In the genomic region with DNA sequence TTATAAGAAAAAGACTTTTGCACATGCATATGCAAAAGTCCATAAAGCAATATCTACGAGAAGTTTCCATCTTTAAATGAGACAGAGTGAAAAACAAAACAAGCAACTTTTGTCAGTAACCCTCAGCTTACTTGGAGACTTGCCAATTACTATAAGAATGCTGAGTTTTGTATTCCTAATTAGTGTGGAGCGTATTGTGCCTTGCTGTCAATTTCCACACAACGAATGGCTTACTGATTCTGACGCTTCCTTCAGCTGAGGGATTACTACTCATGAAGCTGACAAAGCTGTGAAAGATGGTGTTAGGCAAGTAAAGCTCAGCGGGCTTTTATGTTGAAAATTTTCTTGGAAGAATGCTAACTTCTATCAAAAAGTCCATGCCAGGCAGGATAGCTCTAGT, we compare ENCODE assay signal across 16 cellular contexts.
DNase-seq lines count a peak whose midpoint lies in the region; ATAC-seq and TF ChIP-seq lines count a peak whose summit lies in the region.
"Had no signal": no experiment of that assay in that cellular context is flagged by ENCODE, and none has a peak within 500 bp of the region (broad histone marks: within the 10 kb centered on the region; RNA-seq: fewer than 3 reads in every experiment).

No MANE protein-coding gene starts in this region.

- no peak for DNase-seq in left ventricle myocardium inferior
- DNase-seq in heart right ventricle: no peak
- DNase-seq in inferior parietal cortex (ENCODE audit: extremely low spot score): peak; percentile 9
- DNase-seq in pons (ENCODE audit: low spot score): peak; percentile 79
- no peak for DNase-seq in right lobe of liver
- no peak for DNase-seq in GOT3 (lab: John Stamatoyannopoulos, UW)
- no peak for DNase-seq in NCI-H82 (lab: John Stamatoyannopoulos, UW)
- no peak for DNase-seq in stimulated activated naive B cell treated with anti-CD40 and anti-IgM and Interleukin-4, amounts not matched to agents 10 μg/mL and 1 μg/mL and 100 μg/mL, for 72 hours
- DNase-seq: COR-L47, H9, Karpas-422, MM.1S, NCI-H1105 treated with DMSO at 0.1 percent for 48 hours, NCI-H187 treated with DMSO at 0.1 percent for 48 hours, NCI-H524 had no signal

- TF ChIP-seq POLR2A in right lobe of liver (IDR thresholded peaks at IDR 0.05): no peak

- no peaks in the 10 kb centered on the region for H3K27me3 Mint-ChIP-seq in stimulated activated naive B cell treated with anti-CD40 and anti-IgM and Interleukin-4, amounts not matched to agents 10 μg/mL and 1 μg/mL and 100 μg/mL, for 72 hours

- H3K27me3 ChIP-seq in left ventricle myocardium inferior (ENCODE audit: low read depth) (no peaks in the 10 kb centered on the region), heart right ventricle (no peaks in the 10 kb centered on the region), right lobe of liver (no peaks in the 10 kb centered on the region)

- intact Hi-C loops in left ventricle myocardium inferior (cut with micrococcal nuclease): no loop called here
- intact Hi-C loops in heart right ventricle (cut with DNase I): no loop called here
- intact Hi-C loops in right lobe of liver (cut with DNase I): no loop called here

- H3K27ac Mint-ChIP-seq in stimulated activated naive B cell treated with anti-CD40 and anti-IgM and Interleukin-4, amounts not matched to agents 10 μg/mL and 1 μg/mL and 100 μg/mL, for 72 hours: no peak overlapping the region
- H3K27ac Mint-ChIP-seq: H9 had no signal

- no peak for ATAC-seq in heart right ventricle
- ATAC-seq in right lobe of liver: no peak
- no peak for ATAC-seq in stimulated activated naive B cell treated with anti-CD40 and anti-IgM and Interleukin-4, amounts not matched to agents 10 μg/mL and 1 μg/mL and 100 μg/mL, for 72 hours (replicated peaks)

- TF ChIP-seq CTCF in left ventricle myocardium inferior (IDR thresholded peaks at IDR 0.05; ENCODE audit: borderline replicate concordance) (no peak), heart right ventricle (IDR thresholded peaks at IDR 0.05) (no peak), right lobe of liver (IDR thresholded peaks at IDR 0.05) (no peak)

- H3K27ac ChIP-seq in left ventricle myocardium inferior (replicated peaks) (peak overlapping the region; percentile 71), heart right ventricle (peak overlapping the region in 4 of 10 donors; percentile 24 to 58 (median 28)), right lobe of liver (peak overlapping the region in 1 of 3 donors; percentile 20)
- H3K27ac ChIP-seq: C4-2B had no signal

- no peak overlapping the region for H3K4me3 ChIP-seq in left ventricle myocardium inferior
- H3K4me3 ChIP-seq in heart right ventricle: no peak overlapping the region
- no peak overlapping the region for H3K4me3 ChIP-seq in right lobe of liver

- WGBS in heart right ventricle, 2 donors: 46 to 67% methylated on average over 5 of the region's 5 CpGs
- 60% methylated on average over 5 of the region's 5 CpGs for WGBS in right lobe of liver (ENCODE audit: insufficient coverage, low coverage, low lambda C conversion rate, missing lambda C conversion rate)

- H3K4me1 Mint-ChIP-seq in stimulated activated naive B cell treated with anti-CD40 and anti-IgM and Interleukin-4, amounts not matched to agents 10 μg/mL and 1 μg/mL and 100 μg/mL, for 72 hours: no peaks in the 10 kb centered on the region

- H3K4me3 Mint-ChIP-seq in stimulated activated naive B cell treated with anti-CD40 and anti-IgM and Interleukin-4, amounts not matched to agents 10 μg/mL and 1 μg/mL and 100 μg/mL, for 72 hours: no peak overlapping the region
- H3K4me3 Mint-ChIP-seq: H9 had no signal

- H3K36me3 ChIP-seq in left ventricle myocardium inferior (no peaks in the 10 kb centered on the region), heart right ventricle (no peaks in the 10 kb centered on the region), right lobe of liver (no peaks in the 10 kb centered on the region)

- H3K4me1 ChIP-seq in left ventricle myocardium inferior (peaks cover 32% of the 10 kb centered on the region), heart right ventricle (peaks cover 0 to 37% (median 15%) of the 10 kb centered on the region in 9 donors), right lobe of liver (no peaks in the 10 kb centered on the region)

- H3K36me3 Mint-ChIP-seq in stimulated activated naive B cell treated with anti-CD40 and anti-IgM and Interleukin-4, amounts not matched to agents 10 μg/mL and 1 μg/mL and 100 μg/mL, for 72 hours: no peaks in the 10 kb centered on the region

- peaks cover 0 to 4% of the 10 kb centered on the region in 2 donors for H3K9me3 Mint-ChIP-seq in stimulated activated naive B cell treated with anti-CD40 and anti-IgM and Interleukin-4, amounts not matched to agents 10 μg/mL and 1 μg/mL and 100 μg/mL, for 72 hours
- H3K9me3 Mint-ChIP-seq: H9 had no signal

- H3K9me3 ChIP-seq in left ventricle myocardium inferior (replicated peaks) (no peaks in the 10 kb centered on the region), heart right ventricle (no peaks in the 10 kb centered on the region), right lobe of liver (no peaks in the 10 kb centered on the region)

Comparison
In these comparisons a context has a peak if more than half of its experiments do, and no peak if none do; other contexts are left out.
1. DNase-seq: peak in inferior parietal cortex (single experiment) and pons (single experiment); none in left ventricle myocardium inferior (single experiment), heart right ventricle (0 of 2), right lobe of liver (0 of 3), GOT3 (single experiment), NCI-H82 (single experiment) and stimulated activated naive B cell treated with anti-CD40 and anti-IgM and Interleukin-4, amounts not matched to agents 10 μg/mL and 1 μg/mL and 100 μg/mL, for 72 hours (single experiment).